ENCODE assay signal across 9 cellular contexts in genomic region chr4:7254736-7255487, GRCh38.
DNase-seq lines count a peak whose midpoint lies in the region; ATAC-seq and TF ChIP-seq lines count a peak whose summit lies in the region.
"Had no signal": no experiment of that assay in that cellular context is flagged by ENCODE, and none has a peak within 500 bp of the region (broad histone marks: within the 10 kb centered on the region; RNA-seq: fewer than 3 reads in every experiment).

No MANE protein-coding gene starts in this region.

- H3K36me3 Mint-ChIP-seq in brain: peaks cover 11% of the 10 kb centered on the region

- DNase-seq in GM10248 (ENCODE audit: extremely low spot score) (peak; percentile 60), GM19240 (ENCODE audit: insufficient read length, low spot score) (peak; percentile 12), left lobe of liver (ENCODE audit: low spot score) (no peak), SK-N-DZ (ENCODE audit: low spot score) (no peak), activated T-cell treated with anti-CD3 and anti-CD28 coated beads for 4 hours (no peak), thyroid gland (no peak)
- DNase-seq: Calu3 had no signal

- no peak overlapping the region for H3K27ac ChIP-seq in thyroid gland

- POLR2A ChIA-PET in GM10248 (lab: Yijun Ruan, JAX): no interaction called here

- no peaks in the 10 kb centered on the region for H3K9me3 ChIP-seq in thyroid gland

- no peak for TF ChIP-seq POLR2A in thyroid gland (IDR thresholded peaks at IDR 0.05)

- intact Hi-C loops in thyroid gland (cut with DNase I): no loop called here

- TF ChIP-seq CTCF in GM10248 (IDR thresholded peaks at IDR 0.05; ENCODE audit: control extremely low read depth, extremely low read depth, low read depth, missing control alignments) (no peak), brain (conservative IDR thresholded peaks at IDR 0.05) (no peak), thyroid gland (IDR thresholded peaks at IDR 0.05) (no peak)

- peaks cover 0 to 11% of the 10 kb centered on the region in 2 donors for H3K4me1 ChIP-seq in thyroid gland

- H3K4me1 Mint-ChIP-seq in brain: peaks cover 74% of the 10 kb centered on the region

- no peaks in the 10 kb centered on the region for H3K36me3 ChIP-seq in thyroid gland

- ATAC-seq in HG03060 (IDR thresholded peaks at IDR 0.05; ENCODE audit: low read depth, unreplicated experiment) (peak; percentile 94), left lobe of liver (no peak)

- peaks cover 3 to 10% (median 7%) of the 10 kb centered on the region in 5 experiments for H3K9me3 Mint-ChIP-seq in brain

- CTCF ChIA-PET in GM10248 (lab: Yijun Ruan, JAX): no interaction called here

- H3K4me3 Mint-ChIP-seq in brain: peak overlapping the region in 1 of 5 experiments; percentile 32

- H3K27me3 Mint-ChIP-seq in brain: no peaks in the 10 kb centered on the region

- WGBS in thyroid gland, 2 donors: 78 to 87% methylated on average over 17 of the region's 17 CpGs

- peak overlapping the region; percentile 2 to 90 (median 70) for H3K27ac Mint-ChIP-seq in brain

- H3K4me3 ChIP-seq in thyroid gland (replicated peaks in 1 of 3): no peak overlapping the region

- H3K27me3 ChIP-seq in thyroid gland: no peaks in the 10 kb centered on the region

Comparison
In these comparisons a context has a peak if more than half of its experiments do, and no peak if none do; other contexts are left out.
1. DNase-seq: peak in GM10248 (single experiment) and GM19240 (single experiment); none in left lobe of liver (single experiment), SK-N-DZ (single experiment), activated T-cell treated with anti-CD3 and anti-CD28 coated beads for 4 hours (single experiment) and thyroid gland (0 of 2).